Comparison of ENCODE assay signal across 17 cellular contexts in genomic region chr9:129150122-129150521, GRCh38.
"Had no signal": no experiment of that assay in that cellular context is flagged by ENCODE, and none has a peak within 500 bp of the region (broad histone marks: within the 10 kb centered on the region; RNA-seq: fewer than 3 reads in every experiment).

No MANE protein-coding gene starts in this region.

- H3K9me3 Mint-ChIP-seq: activated CD4-positive, alpha-beta T cell treated with anti-CD3 and anti-CD28 coated beads, Interleukin-2, amount 10 ng/mL, durations not matched to agents 24 days and 14 days; T-cell; WTC11 had no signal

- H3K4me1 ChIP-seq: colonic mucosa had no signal

- H3K4me3 Mint-ChIP-seq: activated CD4-positive, alpha-beta T cell treated with anti-CD3 and anti-CD28 coated beads, Interleukin-2, amount 10 ng/mL, durations not matched to agents 24 days and 14 days; T-cell; WTC11 had no signal

- H3K9me3 ChIP-seq: colonic mucosa, psoas muscle, stomach, thoracic aorta had no signal

- H3K27ac Mint-ChIP-seq: T-cell, WTC11 had no signal

- H3K4me1 Mint-ChIP-seq: T-cell had no signal

- H3K27ac ChIP-seq: colonic mucosa, psoas muscle had no signal

- H3K4me3 ChIP-seq: colonic mucosa, lung, psoas muscle, stomach, thoracic aorta had no signal

- H3K36me3 ChIP-seq: colonic mucosa had no signal

- H3K27me3 ChIP-seq: colonic mucosa, stomach had no signal

- DNase-seq: activated CD4-positive, alpha-beta T cell treated with anti-CD3 and anti-CD28 coated beads, Interleukin-2, amount 10 ng/mL, durations not matched to agents 24 days and 14 days; activated gamma-delta T cell treated with Interleukin-2 at 50 U/mL for 16 hours; activated T-cell treated with anti-CD3 and anti-CD28 coated beads, Interleukin-2, amount 50 U/mL, for 1 hour; caudate nucleus; colonic mucosa; effector memory CD4-positive, alpha-beta T cell; erythroblast; hypothalamus; midbrain; occipital lobe; psoas muscle; stimulated activated CD4-positive, alpha-beta T cell treated with anti-CD3 and anti-CD28 coated beads, Interleukin-4, amount 100 ng/mL, for 1 hour; stomach; T-cell had no signal

- ATAC-seq: psoas muscle, T-cell, WTC11 had no signal

- H3K27me3 Mint-ChIP-seq: activated CD4-positive, alpha-beta T cell treated with anti-CD3 and anti-CD28 coated beads, Interleukin-2, amount 10 ng/mL, durations not matched to agents 24 days and 14 days; T-cell had no signal
